In the genomic region with DNA sequence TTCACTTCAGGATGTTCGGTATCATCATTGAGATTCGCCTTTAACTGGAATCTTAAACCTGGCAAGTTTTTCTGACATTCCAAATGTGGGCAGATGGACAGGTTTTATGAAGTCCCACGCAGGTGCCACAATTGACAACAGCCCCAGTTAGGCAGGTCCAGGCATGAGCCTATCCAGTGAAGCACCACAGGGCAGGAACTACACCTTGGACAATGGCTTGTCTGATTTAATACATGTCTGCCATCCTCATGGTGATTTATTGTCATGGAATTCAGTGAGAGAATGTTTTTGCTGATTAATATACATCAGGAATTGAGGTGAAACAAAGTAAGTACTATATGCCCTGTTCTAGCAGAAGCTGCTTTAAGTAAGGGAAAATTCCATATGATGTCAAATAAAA, we compare ENCODE assay signal across 19 cellular contexts. TPM values are rescaled to one million over a fixed set of nuclear protein-coding genes. Genes with fewer than 3 reads are reported as not detected.
DNase-seq lines count a peak whose midpoint lies in the region; ATAC-seq, FAIRE-seq and TF ChIP-seq lines count a peak whose summit lies in the region.
"Had no signal": no experiment of that assay in that cellular context is flagged by ENCODE, and none has a peak within 500 bp of the region (broad histone marks: within the 10 kb centered on the region; RNA-seq: fewer than 3 reads in every experiment).

No MANE protein-coding gene starts in this region.

- FAIRE-seq in H54 (lab: Jason Lieb, UNC) = peak; percentile 60
- FAIRE-seq in astrocyte (lab: Jason Lieb, UNC) = peak; percentile 26
- FAIRE-seq: A204.1, D721Med had no signal

- H3K9me3 ChIP-seq in astrocyte (ENCODE audit: insufficient read depth, low read depth, low read length) (no peaks in the 10 kb centered on the region), SJCRH30 (replicated peaks) (no peaks in the 10 kb centered on the region)
- H3K9me3 ChIP-seq: Caco-2 had no signal

- no peaks in the 10 kb centered on the region for H3K36me3 Mint-ChIP-seq in astrocyte (ENCODE audit: low read depth, unreplicated experiment)
- H3K36me3 Mint-ChIP-seq in activated CD8-positive, alpha-beta memory T cell treated with anti-CD3 and anti-CD28 coated beads, Interleukin-2, amount 10 ng/mL, durations not matched to agents 7 days and 5 days = no peaks in the 10 kb centered on the region

- CTCF ChIA-PET in activated CD8-positive, alpha-beta memory T cell treated with anti-CD3 and anti-CD28 coated beads, Interleukin-2, amount 10 ng/mL, durations not matched to agents 7 days and 5 days (lab: Charles Lee) = interaction anchor here (1.3 to 2.1 kb wide), 2 partner anchors 9 to 138 kb away, joined by 3 to 6 read pairs; no protein-coding TSS in a partner anchor

- peaks cover 9% of the 10 kb centered on the region for H3K27me3 ChIP-seq in astrocyte (ENCODE audit: insufficient read depth, low read length)
- H3K27me3 ChIP-seq in SJCRH30 = no peaks in the 10 kb centered on the region; the same call in 1 of the 2 replicates

- no peaks in the 10 kb centered on the region for H4K20me1 ChIP-seq in astrocyte (ENCODE audit: insufficient read depth, low read length)

- no peak overlapping the region for H3K4me3 ChIP-seq in astrocyte (ENCODE audit: insufficient read depth, low read depth, low read length)
- no peak overlapping the region for H3K4me3 ChIP-seq in SJCRH30

- TF ChIP-seq POLR2A in H54 (IDR thresholded peaks at IDR 0.05; ENCODE audit: low read depth, low read length) = no peak

- H3K36me3 ChIP-seq in astrocyte (ENCODE audit: insufficient read depth, low read length) = no peaks in the 10 kb centered on the region
- no peaks in the 10 kb centered on the region for H3K36me3 ChIP-seq in SJCRH30

- H3K4me1 Mint-ChIP-seq in astrocyte (ENCODE audit: low read depth, unreplicated experiment) = no peaks in the 10 kb centered on the region
- H3K4me1 Mint-ChIP-seq in activated CD8-positive, alpha-beta memory T cell treated with anti-CD3 and anti-CD28 coated beads, Interleukin-2, amount 10 ng/mL, durations not matched to agents 7 days and 5 days = peaks cover 17% of the 10 kb centered on the region

- no peak overlapping the region for H3K27ac ChIP-seq in astrocyte (ENCODE audit: low read depth, low read length)
- no peak overlapping the region for H3K27ac ChIP-seq in SJCRH30
- H3K27ac ChIP-seq: C4-2B had no signal

- H3K79me2 ChIP-seq in astrocyte (ENCODE audit: insufficient read depth, low read length) = no peaks in the 10 kb centered on the region

- TF ChIP-seq CTCF in astrocyte (IDR thresholded peaks at IDR 0.05; ENCODE audit: insufficient read depth, low read depth, low read length) = no peak

- no peak overlapping the region for H3K27ac Mint-ChIP-seq in astrocyte (ENCODE audit: unreplicated experiment)
- H3K27ac Mint-ChIP-seq in activated CD8-positive, alpha-beta memory T cell treated with anti-CD3 and anti-CD28 coated beads, Interleukin-2, amount 10 ng/mL, durations not matched to agents 7 days and 5 days = no peak overlapping the region
- H3K27ac Mint-ChIP-seq: CD4-positive, alpha-beta T cell; H9 had no signal

- H3K4me3 Mint-ChIP-seq in astrocyte (ENCODE audit: unreplicated experiment) = no peak overlapping the region
- no peak overlapping the region for H3K4me3 Mint-ChIP-seq in activated CD8-positive, alpha-beta memory T cell treated with anti-CD3 and anti-CD28 coated beads, Interleukin-2, amount 10 ng/mL, durations not matched to agents 7 days and 5 days
- H3K4me3 Mint-ChIP-seq: CD4-positive, alpha-beta T cell; H9 had no signal

- no peak for DNase-seq in H54 (ENCODE audit: insufficient read length, low spot score)
- DNase-seq in HPDE6-E6E7 (ENCODE audit: extremely low spot score) = peak; percentile 14
- no peak for DNase-seq in astrocyte (ENCODE audit: low read depth)
- no peak for DNase-seq in KG1 (lab: John Stamatoyannopoulos, UW)
- DNase-seq in NCI-H82 treated with DMSO at 0.1 percent for 48 hours (lab: John Stamatoyannopoulos, UW; ENCODE audit: unreplicated experiment) = no peak
- DNase-seq in activated CD8-positive, alpha-beta memory T cell treated with anti-CD3 and anti-CD28 coated beads, Interleukin-2, amount 10 ng/mL, durations not matched to agents 7 days and 5 days = no peak
- no peak for DNase-seq in SJCRH30
- DNase-seq: ACHN; AML-193; Caco-2; CD4-positive, alpha-beta T cell; DMS79 treated with DMSO at 0.1 percent for 48 hours; GF-D8; GOT3; H9 had no signal

- no peak overlapping the region for H2AFZ ChIP-seq in astrocyte (ENCODE audit: low read depth, low read length)

- no peaks in the 10 kb centered on the region for H3K9me3 Mint-ChIP-seq in astrocyte (ENCODE audit: unreplicated experiment)
- no peaks in the 10 kb centered on the region for H3K9me3 Mint-ChIP-seq in activated CD8-positive, alpha-beta memory T cell treated with anti-CD3 and anti-CD28 coated beads, Interleukin-2, amount 10 ng/mL, durations not matched to agents 7 days and 5 days (ENCODE audit: low read depth)
- H3K9me3 Mint-ChIP-seq: CD4-positive, alpha-beta T cell; H9 had no signal

- peak; percentile 41 for ATAC-seq in esophagus mucosa
- no peak for ATAC-seq in activated CD8-positive, alpha-beta memory T cell treated with anti-CD3 and anti-CD28 coated beads, Interleukin-2, amount 10 ng/mL, durations not matched to agents 7 days and 5 days

- no peak overlapping the region for H3K9ac ChIP-seq in astrocyte (ENCODE audit: low read length)

- H3K4me1 ChIP-seq in astrocyte (ENCODE audit: insufficient read depth, low read length) (no peaks in the 10 kb centered on the region), SJCRH30 (peaks cover 10% of the 10 kb centered on the region; the same call in 1 of the 2 replicates)
- H3K4me1 ChIP-seq: Caco-2 had no signal

- no peak overlapping the region for H3K4me2 ChIP-seq in astrocyte (ENCODE audit: low read length)

- H3K27me3 Mint-ChIP-seq in astrocyte (ENCODE audit: low read depth, unreplicated experiment) = peaks cover 8% of the 10 kb centered on the region
- peaks cover 7% of the 10 kb centered on the region for H3K27me3 Mint-ChIP-seq in activated CD8-positive, alpha-beta memory T cell treated with anti-CD3 and anti-CD28 coated beads, Interleukin-2, amount 10 ng/mL, durations not matched to agents 7 days and 5 days
- H3K27me3 Mint-ChIP-seq: CD4-positive, alpha-beta T cell had no signal

RNA-seq across cellular contexts. Expression of a gene that starts 10.2 kb away (rescaled TPM):
- 36.5 and 37.6 TPM in 2 replicates for total RNA-seq in astrocyte
- 17.3 TPM for total RNA-seq in esophagus mucosa
- 10 to 100 TPM; 74.8 to 95.7 TPM for total RNA-seq in activated CD8-positive, alpha-beta memory T cell treated with anti-CD3 and anti-CD28 coated beads, Interleukin-2, amount 10 ng/mL, durations not matched to agents 7 days and 5 days
- total RNA-seq in SJCRH30 (2014; rRNA removed; shearing (Covaris generic)) = 70.6 and 84.6 TPM in 2 replicates
